9 cellular contexts compared by ENCODE assay signal in the genomic region with DNA sequence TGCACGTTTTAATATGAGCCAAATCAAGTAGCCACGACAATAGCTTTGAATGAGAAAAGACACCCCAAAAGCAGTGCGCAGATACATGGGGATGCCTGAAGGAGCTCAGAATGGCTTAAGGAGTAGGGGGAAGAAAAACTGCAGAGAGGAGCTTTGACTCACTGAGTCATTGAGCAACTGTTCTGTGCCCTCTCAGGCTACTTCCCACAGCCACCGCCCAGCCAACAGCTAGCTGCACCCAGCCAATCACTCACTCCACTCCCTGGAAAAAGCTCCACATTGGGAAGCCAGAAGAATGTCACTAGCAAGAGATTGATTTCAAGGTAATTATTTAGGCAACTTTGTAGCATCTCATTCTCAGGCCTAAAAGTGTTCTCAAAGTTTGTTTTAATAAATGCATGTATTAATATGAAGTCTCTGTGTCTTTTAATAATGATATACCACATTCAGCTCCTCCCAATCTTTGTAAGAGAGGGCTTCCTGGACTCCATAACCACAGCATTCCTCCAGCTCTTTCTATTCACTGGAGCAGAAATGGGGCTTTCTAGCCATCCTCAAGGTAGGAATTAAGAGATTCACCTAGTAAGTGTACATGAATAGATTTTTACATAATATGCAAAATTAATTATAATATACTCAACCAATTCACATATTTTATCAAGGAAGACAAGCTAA. TPM values are rescaled to one million over a fixed set of nuclear protein-coding genes. Genes with fewer than 3 reads are reported as not detected.
DNase-seq lines count a peak whose midpoint lies in the region; ATAC-seq and TF ChIP-seq lines count a peak whose summit lies in the region.
"Had no signal": no experiment of that assay in that cellular context is flagged by ENCODE, and none has a peak within 500 bp of the region (broad histone marks: within the 10 kb centered on the region; RNA-seq: fewer than 3 reads in every experiment).

No MANE protein-coding gene starts in this region.

- TF ChIP-seq POLR2A in heart left ventricle (IDR thresholded peaks at IDR 0.05), result no peak

- H3K4me1 Mint-ChIP-seq in T-helper 2 cell treated with Interferon-gamma antibody and Interleukin-4, amounts not matched to agents 5 μg/mL and 100 μg/mL, for 36 hours (ENCODE audit: low read depth), result peaks cover 74% of the 10 kb centered on the region
- peaks cover 68% of the 10 kb centered on the region for H3K4me1 Mint-ChIP-seq in activated CD4-positive, alpha-beta memory T cell treated with anti-CD3 and anti-CD28 coated beads, Interleukin-2, amount 10 ng/mL, durations not matched to agents 7 days and 5 days
- peaks cover 82% of the 10 kb centered on the region for H3K4me1 Mint-ChIP-seq in stimulated activated naive CD8-positive, alpha-beta T cell treated with anti-CD3 and anti-CD28 coated beads, Interleukin-15, amount 100 ng/mL, for 72 hours

- CTCF ChIA-PET in activated CD4-positive, alpha-beta memory T cell treated with anti-CD3 and anti-CD28 coated beads, Interleukin-2, amount 10 ng/mL, durations not matched to agents 7 days and 5 days (lab: Charles Lee), result interaction anchor here (0.6 to 3.8 kb wide), 6 partner anchors 10 to 844 kb away, joined by 3 to 22 read pairs (median 4); a partner anchor contains a TSS

- H3K27me3 Mint-ChIP-seq in T-helper 2 cell treated with Interferon-gamma antibody and Interleukin-4, amounts not matched to agents 5 μg/mL and 100 μg/mL, for 36 hours (ENCODE audit: low read depth), result no peaks in the 10 kb centered on the region
- no peaks in the 10 kb centered on the region for H3K27me3 Mint-ChIP-seq in activated CD4-positive, alpha-beta memory T cell treated with anti-CD3 and anti-CD28 coated beads, Interleukin-2, amount 10 ng/mL, durations not matched to agents 7 days and 5 days
- H3K27me3 Mint-ChIP-seq in stimulated activated naive CD8-positive, alpha-beta T cell treated with anti-CD3 and anti-CD28 coated beads, Interleukin-15, amount 100 ng/mL, for 72 hours, result no peaks in the 10 kb centered on the region

- peaks cover 61% of the 10 kb centered on the region for H3K36me3 Mint-ChIP-seq in T-helper 2 cell treated with Interferon-gamma antibody and Interleukin-4, amounts not matched to agents 5 μg/mL and 100 μg/mL, for 36 hours (ENCODE audit: low read depth)
- H3K36me3 Mint-ChIP-seq in activated CD4-positive, alpha-beta memory T cell treated with anti-CD3 and anti-CD28 coated beads, Interleukin-2, amount 10 ng/mL, durations not matched to agents 7 days and 5 days (ENCODE audit: low read depth), result peaks cover 74% of the 10 kb centered on the region

- peak overlapping the region; percentile 93 for H3K27ac Mint-ChIP-seq in T-helper 2 cell treated with Interferon-gamma antibody and Interleukin-4, amounts not matched to agents 5 μg/mL and 100 μg/mL, for 36 hours
- peak overlapping the region; percentile 73 for H3K27ac Mint-ChIP-seq in activated CD4-positive, alpha-beta memory T cell treated with anti-CD3 and anti-CD28 coated beads, Interleukin-2, amount 10 ng/mL, durations not matched to agents 7 days and 5 days
- no peak overlapping the region for H3K27ac Mint-ChIP-seq in stimulated activated naive CD8-positive, alpha-beta T cell treated with anti-CD3 and anti-CD28 coated beads, Interleukin-15, amount 100 ng/mL, for 72 hours

- H3K9me3 Mint-ChIP-seq in T-helper 2 cell treated with Interferon-gamma antibody and Interleukin-4, amounts not matched to agents 5 μg/mL and 100 μg/mL, for 36 hours, result peaks cover 23% of the 10 kb centered on the region
- peaks cover 26% of the 10 kb centered on the region for H3K9me3 Mint-ChIP-seq in activated CD4-positive, alpha-beta memory T cell treated with anti-CD3 and anti-CD28 coated beads, Interleukin-2, amount 10 ng/mL, durations not matched to agents 7 days and 5 days
- peaks cover 4 to 13% of the 10 kb centered on the region in 2 donors for H3K9me3 Mint-ChIP-seq in stimulated activated naive CD8-positive, alpha-beta T cell treated with anti-CD3 and anti-CD28 coated beads, Interleukin-15, amount 100 ng/mL, for 72 hours

- H3K36me3 ChIP-seq in heart left ventricle (no peaks in the 10 kb centered on the region), stomach smooth muscle (ENCODE audit: control insufficient read depth in 2 of 2, insufficient read depth in 2 of 2, low read length in 2 of 2) (peaks cover 5 to 9% of the 10 kb centered on the region in 2 donors)

- H3K4me1 ChIP-seq in heart left ventricle (peaks cover 0 to 94% (median 22%) of the 10 kb centered on the region in 12 donors), stomach smooth muscle (ENCODE audit: control insufficient read depth, insufficient read depth, low read length) (peaks cover 9% of the 10 kb centered on the region)

- ATAC-seq in heart left ventricle, result peak in 3 of 4 donors; percentile 48 to 84 (median 75)
- ATAC-seq in stimulated activated naive CD8-positive, alpha-beta T cell treated with anti-CD3 and anti-CD28 coated beads, Interleukin-15, amount 100 ng/mL, for 72 hours, result no peak

- no peak overlapping the region for H3K4me3 ChIP-seq in heart left ventricle
- no peak overlapping the region for H3K4me3 ChIP-seq in stomach smooth muscle (ENCODE audit: low read length in 2 of 2)

- WGBS in heart left ventricle, 4 donors, result 85 to 91% (median 88%) methylated on average over 4 of the region's 4 CpGs

- H3K9me3 ChIP-seq in heart left ventricle (peaks cover 0 to 6% (median 0%) of the 10 kb centered on the region in 12 donors), stomach smooth muscle (ENCODE audit: control insufficient read depth in 2 of 2, low read length in 2 of 2) (no peaks in the 10 kb centered on the region)

- H3K27me3 ChIP-seq in heart left ventricle (no peaks in the 10 kb centered on the region), stomach smooth muscle (ENCODE audit: control insufficient read depth in 1 of 2, insufficient read depth in 2 of 2, low read length in 2 of 2) (no peaks in the 10 kb centered on the region)

- peak overlapping the region in 2 of 12 donors; percentile 69 to 81 for H3K27ac ChIP-seq in heart left ventricle
- H3K27ac ChIP-seq in stomach smooth muscle (ENCODE audit: low read length), result peak overlapping the region; percentile 3

- no peak overlapping the region for H3K4me3 Mint-ChIP-seq in T-helper 2 cell treated with Interferon-gamma antibody and Interleukin-4, amounts not matched to agents 5 μg/mL and 100 μg/mL, for 36 hours
- H3K4me3 Mint-ChIP-seq in activated CD4-positive, alpha-beta memory T cell treated with anti-CD3 and anti-CD28 coated beads, Interleukin-2, amount 10 ng/mL, durations not matched to agents 7 days and 5 days, result no peak overlapping the region
- H3K4me3 Mint-ChIP-seq in stimulated activated naive CD8-positive, alpha-beta T cell treated with anti-CD3 and anti-CD28 coated beads, Interleukin-15, amount 100 ng/mL, for 72 hours, result peak overlapping the region in 1 of 2 donors; percentile 43

- TF ChIP-seq CTCF in heart left ventricle (IDR thresholded peaks at IDR 0.05), result no peak

- POLR2A ChIA-PET in activated CD4-positive, alpha-beta memory T cell treated with anti-CD3 and anti-CD28 coated beads, Interleukin-2, amount 10 ng/mL, durations not matched to agents 7 days and 5 days (lab: Charles Lee), result interaction anchor here (1.1 to 8.8 kb wide), 4 partner anchors 12 to 68 kb away, joined by 3 to 174 read pairs (median 41); a partner anchor contains a TSS

- DNase-seq in T-helper 2 cell treated with Interferon-gamma antibody and Interleukin-4, amounts not matched to agents 5 μg/mL and 100 μg/mL, for 36 hours (ENCODE audit: low spot score), result no peak
- DNase-seq in T-helper 2 cell (no peak), heart left ventricle (peak in 2 of 5 donors; percentile 43 to 61), cerebellar nuclear complex (lab: John Stamatoyannopoulos, UW) (no peak), retina (no peak)
- DNase-seq in activated CD4-positive, alpha-beta memory T cell treated with anti-CD3 and anti-CD28 coated beads, Interleukin-2, amount 10 ng/mL, durations not matched to agents 7 days and 5 days, result no peak
- no peak for DNase-seq in stimulated activated naive CD8-positive, alpha-beta T cell treated with anti-CD3 and anti-CD28 coated beads, Interleukin-15, amount 100 ng/mL, for 72 hours
- DNase-seq: NCI-H1694 treated with DMSO at 0.1 percent for 48 hours had no signal

- H3K9ac ChIP-seq in stomach smooth muscle (ENCODE audit: low read length in 2 of 2), result no peak overlapping the region

- intact Hi-C loops in heart left ventricle (cut with DNase I), result no loop called here

RNA-seq across cellular contexts. Expression of a gene that starts 16.8 kb away (rescaled TPM):
- 10 to 100 TPM; 18.8 to 20.5 TPM for total RNA-seq in activated CD4-positive, alpha-beta memory T cell treated with anti-CD3 and anti-CD28 coated beads, Interleukin-2, amount 10 ng/mL, durations not matched to agents 7 days and 5 days
- 1 to 10 TPM; 2.8 to 7.1 (median 4.4) TPM for total RNA-seq in heart left ventricle
- 1 to 10 TPM; 2.2 to 2.7 TPM for polyA plus RNA-seq in heart left ventricle

Comparison
In these comparisons a context has a peak if more than half of its experiments do, and no peak if none do; other contexts are left out.
1. H3K27ac Mint-ChIP-seq: peak in T-helper 2 cell treated with Interferon-gamma antibody and Interleukin-4, amounts not matched to agents 5 μg/mL and 100 μg/mL, for 36 hours (single experiment) and activated CD4-positive, alpha-beta memory T cell treated with anti-CD3 and anti-CD28 coated beads, Interleukin-2, amount 10 ng/mL, durations not matched to agents 7 days and 5 days (single experiment); none in stimulated activated naive CD8-positive, alpha-beta T cell treated with anti-CD3 and anti-CD28 coated beads, Interleukin-15, amount 100 ng/mL, for 72 hours (0 of 2).